ENCODE assay signal across 27 cellular contexts in genomic region chr22:39101226-39101625, GRCh38. TPM values are rescaled to one million over a fixed set of nuclear protein-coding genes. Genes with fewer than 3 reads are reported as not detected.
DNase-seq lines count a peak whose midpoint lies in the region; ATAC-seq, FAIRE-seq and TF ChIP-seq lines count a peak whose summit lies in the region.
"Had no signal": no experiment of that assay in that cellular context is flagged by ENCODE, and none has a peak within 500 bp of the region (broad histone marks: within the 10 kb centered on the region; RNA-seq: fewer than 3 reads in every experiment).

No MANE protein-coding gene starts in this region.

- no peak for DNase-seq in activated CD4-positive, alpha-beta T cell treated with anti-CD3 and anti-CD28 coated beads, Interleukin-2, amount 10 ng/mL, durations not matched to agents 24 days and 14 days
- DNase-seq in activated CD4-positive, alpha-beta T cell treated with anti-CD3 and anti-CD28 coated beads for 48 hours: no peak
- DNase-seq in T-helper 17 cell (no peak), D721Med (ENCODE audit: insufficient read length, low spot score) (no peak), ascending aorta (ENCODE audit: low spot score in 2 of 2) (no peak)
- DNase-seq: 8988T; BE2C; Caco-2; CD4-positive, alpha-beta T cell; DMS53; EL; IMR-90; Karpas-422; NCI-H1048; NCI-H1436; NCI-H2029; NCI-H345; NCI-H526; PC-3; RPMI8226; SHP77 treated with DMSO at 0.1 percent for 48 hours had no signal

- H3K36me3 ChIP-seq in iPS-15b (ENCODE audit: control insufficient read depth, insufficient read depth, low read length) (no peaks in the 10 kb centered on the region), ascending aorta (no peaks in the 10 kb centered on the region)
- H3K36me3 ChIP-seq: BE2C had no signal

- no peak for TF ChIP-seq CTCF in D721Med (IDR thresholded peaks at IDR 0.05; ENCODE audit: insufficient read depth, missing control alignments)
- no peak for TF ChIP-seq CTCF in ascending aorta (IDR thresholded peaks at IDR 0.05)

- H3K4me1 Mint-ChIP-seq in activated CD4-positive, alpha-beta T cell treated with anti-CD3 and anti-CD28 coated beads, Interleukin-2, amount 10 ng/mL, durations not matched to agents 24 days and 14 days: peaks cover 42% of the 10 kb centered on the region
- H3K4me1 Mint-ChIP-seq in T-helper 17 cell: peaks cover 24% of the 10 kb centered on the region

- no peak for FAIRE-seq in D721Med (lab: Jason Lieb, UNC)
- FAIRE-seq: GM12891, GM18507, HTR-8/SVneo had no signal

- intact Hi-C loops in activated CD4-positive, alpha-beta T cell treated with anti-CD3 and anti-CD28 coated beads, Interleukin-2, amount 10 ng/mL, durations not matched to agents 24 days and 14 days (cut with micrococcal nuclease): no loop called here
- intact Hi-C loops in ascending aorta (cut with DNase I): no loop called here

- H3K4me3 ChIP-seq in iPS-15b (ENCODE audit: low read depth, low read length) (peak overlapping the region; percentile 32), ascending aorta (no peak overlapping the region)

- no peak overlapping the region for H3K9ac ChIP-seq in iPS-15b (ENCODE audit: low read depth, low read length)

- no peaks in the 10 kb centered on the region for H3K9me3 Mint-ChIP-seq in activated CD4-positive, alpha-beta T cell treated with anti-CD3 and anti-CD28 coated beads, Interleukin-2, amount 10 ng/mL, durations not matched to agents 24 days and 14 days
- H3K9me3 Mint-ChIP-seq: CD4-positive, alpha-beta T cell had no signal

- H3K4me1 ChIP-seq in iPS-15b (ENCODE audit: control insufficient read depth, insufficient read depth, low read length): peaks cover 9% of the 10 kb centered on the region
- no peaks in the 10 kb centered on the region for H3K4me1 ChIP-seq in ascending aorta
- H3K4me1 ChIP-seq: BE2C, Caco-2 had no signal

- ATAC-seq in T-helper 17 cell (no peak), GM21360 (IDR thresholded peaks at IDR 0.05; ENCODE audit: unreplicated experiment) (no peak), HG03571 (IDR thresholded peaks at IDR 0.05; ENCODE audit: unreplicated experiment) (no peak)
- ATAC-seq: PC-3 had no signal

- H3K36me3 Mint-ChIP-seq in activated CD4-positive, alpha-beta T cell treated with anti-CD3 and anti-CD28 coated beads, Interleukin-2, amount 10 ng/mL, durations not matched to agents 24 days and 14 days (ENCODE audit: low read depth): peaks cover 10% of the 10 kb centered on the region
- no peaks in the 10 kb centered on the region for H3K36me3 Mint-ChIP-seq in T-helper 17 cell (ENCODE audit: low read depth)

- H3K9me3 ChIP-seq in T-helper 17 cell (ENCODE audit: control insufficient read depth, low read length, poor library complexity, severe bottlenecking) (no peaks in the 10 kb centered on the region), iPS-15b (ENCODE audit: control insufficient read depth, insufficient read depth, low read length) (no peaks in the 10 kb centered on the region), ascending aorta (no peaks in the 10 kb centered on the region)
- H3K9me3 ChIP-seq: BE2C, Caco-2 had no signal

- no peak overlapping the region for H3K27ac ChIP-seq in ascending aorta

- H3K27me3 ChIP-seq in iPS-15b (ENCODE audit: control insufficient read depth, insufficient read depth, low read length): no peaks in the 10 kb centered on the region
- no peaks in the 10 kb centered on the region for H3K27me3 ChIP-seq in ascending aorta
- H3K27me3 ChIP-seq: BE2C had no signal

- H3K27ac Mint-ChIP-seq in activated CD4-positive, alpha-beta T cell treated with anti-CD3 and anti-CD28 coated beads, Interleukin-2, amount 10 ng/mL, durations not matched to agents 24 days and 14 days: peak overlapping the region; percentile 80
- H3K27ac Mint-ChIP-seq in T-helper 17 cell: peak overlapping the region; percentile 96
- H3K27ac Mint-ChIP-seq: CD4-positive, alpha-beta T cell had no signal

- no peaks in the 10 kb centered on the region for H3K27me3 Mint-ChIP-seq in activated CD4-positive, alpha-beta T cell treated with anti-CD3 and anti-CD28 coated beads, Interleukin-2, amount 10 ng/mL, durations not matched to agents 24 days and 14 days
- H3K27me3 Mint-ChIP-seq in T-helper 17 cell: no peaks in the 10 kb centered on the region
- H3K27me3 Mint-ChIP-seq: CD4-positive, alpha-beta T cell had no signal

- H3K4me3 Mint-ChIP-seq in activated CD4-positive, alpha-beta T cell treated with anti-CD3 and anti-CD28 coated beads, Interleukin-2, amount 10 ng/mL, durations not matched to agents 24 days and 14 days: no peak overlapping the region
- H3K4me3 Mint-ChIP-seq in T-helper 17 cell: no peak overlapping the region
- H3K4me3 Mint-ChIP-seq: CD4-positive, alpha-beta T cell had no signal

RNA-seq across cellular contexts. Expression of gene APOBEC3H, which starts 4.2 kb away (rescaled TPM):
- 5.8 and 7.6 TPM in 2 replicates for total RNA-seq in activated CD4-positive, alpha-beta T cell treated with anti-CD3 and anti-CD28 coated beads, Interleukin-2, amount 10 ng/mL, durations not matched to agents 24 days and 14 days
- total RNA-seq in T-helper 17 cell (1 to 10 TPM; 1.4 to 4.4 TPM), ascending aorta (not detected)
- total RNA-seq: Caco-2 had no signal

RNA-seq across cellular contexts. Expression of gene APOBEC3G, which starts 24.2 kb away (rescaled TPM):
- 47.2 and 48.5 TPM in 2 replicates for total RNA-seq in activated CD4-positive, alpha-beta T cell treated with anti-CD3 and anti-CD28 coated beads, Interleukin-2, amount 10 ng/mL, durations not matched to agents 24 days and 14 days
- total RNA-seq in T-helper 17 cell: 10 to 100 TPM; 21.5 to 24.6 TPM
- total RNA-seq in ascending aorta: 9.3 TPM

RNA-seq across cellular contexts. Expression of gene CBX7, which starts 51.3 kb away (rescaled TPM):
- total RNA-seq in activated CD4-positive, alpha-beta T cell treated with anti-CD3 and anti-CD28 coated beads, Interleukin-2, amount 10 ng/mL, durations not matched to agents 24 days and 14 days: 10.8 and 11.6 TPM in 2 replicates
- total RNA-seq in T-helper 17 cell (10 to 100 TPM; 73.9 to 87.9 TPM), ascending aorta (261 TPM)
